In genomic region chr11:33736148-33736809, GRCh38 we compare ENCODE assay signal across 8 cellular contexts. TPM values are rescaled to one million over a fixed set of nuclear protein-coding genes. Genes with fewer than 3 reads are reported as not detected.
DNase-seq lines count a peak whose midpoint lies in the region; ATAC-seq and TF ChIP-seq lines count a peak whose summit lies in the region.

TSS of gene CD59 (minus strand) at chr11:33736423. CDS start at chr11:33722445, 13,978 bp downstream.

- H3K27me3 ChIP-seq in esophagus squamous epithelium = no peaks in the 10 kb centered on the region

- ATAC-seq in GM21723 (IDR thresholded peaks at IDR 0.05; ENCODE audit: unreplicated experiment) = peak; percentile 69

- peaks cover 3% of the 10 kb centered on the region for H3K27me3 Mint-ChIP-seq in activated T-helper 1 cell treated with anti-CD3 and anti-CD28 coated beads, Interleukin-12 subunit alpha, Interleukin-12 subunit beta, Interleukin-2, Interleukin-4 antibody, amounts not matched to agents 30 ng/mL and 10 ng/mL and 1 ng/mL, durations not matched to agents 14 hours and 24 hours and 36 hours (ENCODE audit: insufficient read depth)

- peak within 1 kb of the TSS; percentile 94 to 96 (median 94) for H3K27ac ChIP-seq in esophagus squamous epithelium

- peak within 1 kb of the TSS; percentile 81 to 92 (median 86) for H3K4me3 ChIP-seq in esophagus squamous epithelium

- peaks cover 37% of the 10 kb centered on the region for H3K4me1 Mint-ChIP-seq in activated T-helper 1 cell treated with anti-CD3 and anti-CD28 coated beads, Interleukin-12 subunit alpha, Interleukin-12 subunit beta, Interleukin-2, Interleukin-4 antibody, amounts not matched to agents 30 ng/mL and 10 ng/mL and 1 ng/mL, durations not matched to agents 14 hours and 24 hours and 36 hours (ENCODE audit: low read depth)

- peak in 3 of 4 donors; percentile 50 to 93 (median 92) for TF ChIP-seq POLR2A in esophagus squamous epithelium (IDR thresholded peaks at IDR 0.05)

- no peaks in the 10 kb centered on the region for H3K9me3 Mint-ChIP-seq in activated T-helper 1 cell treated with anti-CD3 and anti-CD28 coated beads, Interleukin-12 subunit alpha, Interleukin-12 subunit beta, Interleukin-2, Interleukin-4 antibody, amounts not matched to agents 30 ng/mL and 10 ng/mL and 1 ng/mL, durations not matched to agents 14 hours and 24 hours and 36 hours

- intact Hi-C loops in activated T-helper 1 cell treated with anti-CD3 and anti-CD28 coated beads, Interleukin-12 subunit alpha, Interleukin-12 subunit beta, Interleukin-2, Interleukin-4 antibody, amounts not matched to agents 30 ng/mL and 10 ng/mL and 1 ng/mL, durations not matched to agents 14 hours and 24 hours and 36 hours (cut with micrococcal nuclease) = loop anchor here (1.0 to 10.0 kb wide), 3 partner anchors 38 to 699 kb away; partner anchors contain the start of genes CAT, CSTF3 and FBXO3
- intact Hi-C loops in esophagus squamous epithelium (cut with DNase I) = no loop called here

- peak; percentile 66 for DNase-seq in DMS53 treated with DMSO at 0.1 percent for 48 hours (lab: John Stamatoyannopoulos, UW; ENCODE audit: unreplicated experiment)
- peak; percentile 57 for DNase-seq in KG1 (lab: John Stamatoyannopoulos, UW)
- peak; percentile 91 for DNase-seq in RKO (ENCODE audit: low spot score)
- DNase-seq in activated T-helper 1 cell treated with anti-CD3 and anti-CD28 coated beads, Interleukin-12 subunit alpha, Interleukin-12 subunit beta, Interleukin-2, Interleukin-4 antibody, amounts not matched to agents 30 ng/mL and 10 ng/mL and 1 ng/mL, durations not matched to agents 14 hours and 24 hours and 36 hours (ENCODE audit: low spot score) = peak; percentile 83
- peak; percentile 40 for DNase-seq in esophagus squamous epithelium (lab: John Stamatoyannopoulos, UW)
- DNase-seq in myocyte (ENCODE audit: low read depth) = peak; percentile 93
- DNase-seq in stimulated activated CD8-positive, alpha-beta memory T cell treated with anti-CD3 and anti-CD28 coated beads, Interleukin-7, amount 100 ng/mL, for 4 hours (ENCODE audit: low read depth in 2 of 2) = peak; percentile 86 to 89

- no peak for TF ChIP-seq CTCF in esophagus squamous epithelium (IDR thresholded peaks at IDR 0.05)

- H3K36me3 ChIP-seq in esophagus squamous epithelium = peaks cover 0 to 25% (median 0%) of the 10 kb centered on the region in 3 donors

- peak within 1 kb of the TSS; percentile 87 for H3K4me3 Mint-ChIP-seq in activated T-helper 1 cell treated with anti-CD3 and anti-CD28 coated beads, Interleukin-12 subunit alpha, Interleukin-12 subunit beta, Interleukin-2, Interleukin-4 antibody, amounts not matched to agents 30 ng/mL and 10 ng/mL and 1 ng/mL, durations not matched to agents 14 hours and 24 hours and 36 hours

- H3K27ac Mint-ChIP-seq in activated T-helper 1 cell treated with anti-CD3 and anti-CD28 coated beads, Interleukin-12 subunit alpha, Interleukin-12 subunit beta, Interleukin-2, Interleukin-4 antibody, amounts not matched to agents 30 ng/mL and 10 ng/mL and 1 ng/mL, durations not matched to agents 14 hours and 24 hours and 36 hours = peak within 1 kb of the TSS; percentile 89

- H3K9me3 ChIP-seq in esophagus squamous epithelium = no peaks in the 10 kb centered on the region

- WGBS in esophagus squamous epithelium, 2 donors = 0 to 4% methylated on average over 5 to 26 of the region's 48 CpGs

- peaks cover 27% of the 10 kb centered on the region for H3K36me3 Mint-ChIP-seq in activated T-helper 1 cell treated with anti-CD3 and anti-CD28 coated beads, Interleukin-12 subunit alpha, Interleukin-12 subunit beta, Interleukin-2, Interleukin-4 antibody, amounts not matched to agents 30 ng/mL and 10 ng/mL and 1 ng/mL, durations not matched to agents 14 hours and 24 hours and 36 hours (ENCODE audit: low read depth)

- peaks cover 9 to 54% (median 23%) of the 10 kb centered on the region in 3 donors for H3K4me1 ChIP-seq in esophagus squamous epithelium

RNA-seq across cellular contexts. Expression of gene CD59, which starts in this region (rescaled TPM):
- total RNA-seq in activated T-helper 1 cell treated with anti-CD3 and anti-CD28 coated beads, Interleukin-12 subunit alpha, Interleukin-12 subunit beta, Interleukin-2, Interleukin-4 antibody, amounts not matched to agents 30 ng/mL and 10 ng/mL and 1 ng/mL, durations not matched to agents 14 hours and 24 hours and 36 hours = 140 and 143 TPM in 2 replicates
- total RNA-seq in esophagus squamous epithelium (100 to 1,000 TPM; 191 to 525 (median 339) TPM), myocyte (434 and 480 TPM in 2 replicates)
- 618 TPM for polyA plus RNA-seq in myocyte (2012)

Comparison
In these comparisons a context has a peak if more than half of its experiments do, and no peak if none do; other contexts are left out.
1. Peak in every context shown above with its lines: DNase-seq, ATAC-seq, H3K4me3 ChIP-seq and H3K27ac ChIP-seq.
2. DNase-seq: peak in every context shown above with its lines; median percentile 93 in myocyte; 91 in RKO; 88 in stimulated activated CD8-positive, alpha-beta memory T cell treated with anti-CD3 and anti-CD28 coated beads, Interleukin-7, amount 100 ng/mL, for 4 hours; 83 in activated T-helper 1 cell treated with anti-CD3 and anti-CD28 coated beads, Interleukin-12 subunit alpha, Interleukin-12 subunit beta, Interleukin-2, Interleukin-4 antibody, amounts not matched to agents 30 ng/mL and 10 ng/mL and 1 ng/mL, durations not matched to agents 14 hours and 24 hours and 36 hours; 66 in DMS53 treated with DMSO at 0.1 percent for 48 hours; 57 in KG1; 40 in esophagus squamous epithelium.